In the genomic region with DNA sequence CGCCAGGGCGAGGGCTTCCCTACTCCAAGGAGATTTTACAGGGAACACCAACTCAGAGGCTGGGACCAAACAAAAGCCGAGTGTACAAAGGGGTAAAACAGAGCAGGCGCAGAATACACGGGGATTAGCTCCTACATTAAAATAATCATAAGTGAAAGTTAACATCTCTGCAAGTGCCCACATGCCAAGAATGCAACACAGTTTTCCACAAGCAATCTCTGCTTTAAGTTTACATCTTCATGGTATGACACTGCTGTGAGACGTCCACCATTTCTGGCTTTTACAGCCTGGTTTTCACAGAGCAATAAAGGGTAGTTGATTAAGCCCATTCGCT, we compare ENCODE assay signal across 8 cellular contexts. TPM values are rescaled to one million over a fixed set of nuclear protein-coding genes. Genes with fewer than 3 reads are reported as not detected.
DNase-seq lines count a peak whose midpoint lies in the region; ATAC-seq and TF ChIP-seq lines count a peak whose summit lies in the region.

No MANE protein-coding gene starts in this region.

- peaks cover 18% of the 10 kb centered on the region for H3K4me1 Mint-ChIP-seq in type B pancreatic cell (ENCODE audit: unreplicated experiment)

- H3K4me3 ChIP-seq in choroid plexus epithelial cell (ENCODE audit: low read depth, low read length) (peak overlapping the region; percentile 94), mesenchymal stem cell (ENCODE audit: insufficient read depth in 1 of 2, low read depth in 1 of 2, low read length in 2 of 2) (peak overlapping the region; percentile 89 to 97)

- H3K27ac Mint-ChIP-seq in type B pancreatic cell: peak overlapping the region; percentile 95

- H4K91ac ChIP-seq in mesenchymal stem cell (ENCODE audit: low read length): peak overlapping the region; percentile 25

- H3K9me3 ChIP-seq in mesenchymal stem cell (ENCODE audit: control insufficient read depth, low read length): no peaks in the 10 kb centered on the region

- H3K4me3 Mint-ChIP-seq in type B pancreatic cell: peak overlapping the region; percentile 93

- peak overlapping the region in 1 of 2 experiments; percentile 69 for H3K23ac ChIP-seq in mesenchymal stem cell (ENCODE audit: low read length in 2 of 2)

- H3K4ac ChIP-seq in mesenchymal stem cell (ENCODE audit: low read depth in 1 of 2, low read length in 2 of 2): peak overlapping the region in 1 of 2 experiments; percentile 69

- no peaks in the 10 kb centered on the region for H3K36me3 Mint-ChIP-seq in type B pancreatic cell

- H2BK15ac ChIP-seq in mesenchymal stem cell (ENCODE audit: low read depth, poor library complexity, severe bottlenecking): peak overlapping the region; percentile 67

- peak overlapping the region; percentile 80 for H4K8ac ChIP-seq in mesenchymal stem cell (ENCODE audit: low read length)

- peak overlapping the region; percentile 96 for H3K4me2 ChIP-seq in mesenchymal stem cell (ENCODE audit: low read length, poor library complexity, severe bottlenecking)

- peak overlapping the region; percentile 77 for H2AFZ ChIP-seq in mesenchymal stem cell (ENCODE audit: low read depth, low read length)

- H3K36me3 ChIP-seq in mesenchymal stem cell (ENCODE audit: control insufficient read depth in 1 of 2, insufficient read depth in 2 of 2, low read depth in 1 of 2, low read length in 2 of 2): peaks cover 0 to 4% of the 10 kb centered on the region in 2 experiments

- peak; percentile 12 for DNase-seq in NCI-H345 treated with DMSO at 0.1 percent for 48 hours (lab: John Stamatoyannopoulos, UW; ENCODE audit: unreplicated experiment)
- DNase-seq in NCI-H345 (lab: John Stamatoyannopoulos, UW): no peak
- DNase-seq in choroid plexus epithelial cell (ENCODE audit: low read depth): no peak
- no peak for DNase-seq in mesenchymal stem cell
- no peak for DNase-seq in type B pancreatic cell (ENCODE audit: extremely low spot score, unreplicated experiment)
- no peak for DNase-seq in NCI-H1930 (lab: John Stamatoyannopoulos, UW)
- no peak for DNase-seq in amygdala (lab: John Stamatoyannopoulos, UW)

- H3K9ac ChIP-seq in mesenchymal stem cell (ENCODE audit: low read length): peak overlapping the region; percentile 96

- H3K27me3 ChIP-seq in mesenchymal stem cell (ENCODE audit: control insufficient read depth in 1 of 2, insufficient read depth in 1 of 2, low read length in 2 of 2): no peaks in the 10 kb centered on the region

- H2BK5ac ChIP-seq in mesenchymal stem cell (ENCODE audit: low read depth, low read length, poor library complexity, severe bottlenecking): peak overlapping the region; percentile 66

- H3K79me1 ChIP-seq in mesenchymal stem cell (replicated peaks; ENCODE audit: low read length, poor library complexity, severe bottlenecking): peaks cover 3% of the 10 kb centered on the region

- no peak for ATAC-seq in HG02885 (IDR thresholded peaks at IDR 0.05; ENCODE audit: poor library complexity, unreplicated experiment)

- peaks cover 29% of the 10 kb centered on the region for H3K27me3 Mint-ChIP-seq in type B pancreatic cell

- WGBS in mesenchymal stem cell: 1% methylated on average over 6 of the region's 7 CpGs

- H2BK120ac ChIP-seq in mesenchymal stem cell (ENCODE audit: low read depth, low read length): peak overlapping the region; percentile 95

- no peak for TF ChIP-seq CTCF in choroid plexus epithelial cell (conservative IDR thresholded peaks at IDR 0.05; ENCODE audit: low read depth, low read length)
- peak; percentile 23 for TF ChIP-seq CTCF in type B pancreatic cell (conservative IDR thresholded peaks at IDR 0.05)

- no peak overlapping the region for H3K14ac ChIP-seq in mesenchymal stem cell (ENCODE audit: low read length in 2 of 2)

- peak overlapping the region; percentile 52 to 91 for H3K18ac ChIP-seq in mesenchymal stem cell (ENCODE audit: low read depth in 1 of 2, low read length in 2 of 2)

- H3K4me1 ChIP-seq in mesenchymal stem cell (ENCODE audit: control insufficient read depth, insufficient read depth, low read depth, low read length): peaks cover 7% of the 10 kb centered on the region

- H2AK5ac ChIP-seq in mesenchymal stem cell (ENCODE audit: low read length, severe bottlenecking): no peak overlapping the region

- peaks cover 5% of the 10 kb centered on the region for H3K9me3 Mint-ChIP-seq in type B pancreatic cell

- H3K27ac ChIP-seq in mesenchymal stem cell (ENCODE audit: low read length, poor library complexity, severe bottlenecking): peak overlapping the region; percentile 89

- H2BK12ac ChIP-seq in mesenchymal stem cell (ENCODE audit: low read length in 2 of 2): peak overlapping the region in 1 of 2 experiments; percentile 39

RNA-seq across cellular contexts. Expression of gene VGLL3, which starts 0.5 kb away (rescaled TPM):
- polyA plus RNA-seq in mesenchymal stem cell (2013, experiment 1 of 2): 16.7 TPM
- 13.8 TPM for polyA plus RNA-seq in mesenchymal stem cell (2013, experiment 2 of 2)
- total RNA-seq in type B pancreatic cell (ENCODE audit: low replicate concordance): 11.1 and 25.3 TPM in 2 replicates
